Comparison of ENCODE assay signal across 1 cellular context in genomic region chr19:31548941-31549340, GRCh38.
TF ChIP-seq lines count a peak whose summit lies in the region.

No MANE protein-coding gene starts in this region.

TF ChIP-seq in GM23338, 12 proteins besides CTCF, POLR2A, EP300 and RAD21 (continued from another document):
- no peak for TF ChIP-seq REST (IDR thresholded peaks at IDR 0.05; ENCODE audit: unreplicated experiment)
